In the genomic region with DNA sequence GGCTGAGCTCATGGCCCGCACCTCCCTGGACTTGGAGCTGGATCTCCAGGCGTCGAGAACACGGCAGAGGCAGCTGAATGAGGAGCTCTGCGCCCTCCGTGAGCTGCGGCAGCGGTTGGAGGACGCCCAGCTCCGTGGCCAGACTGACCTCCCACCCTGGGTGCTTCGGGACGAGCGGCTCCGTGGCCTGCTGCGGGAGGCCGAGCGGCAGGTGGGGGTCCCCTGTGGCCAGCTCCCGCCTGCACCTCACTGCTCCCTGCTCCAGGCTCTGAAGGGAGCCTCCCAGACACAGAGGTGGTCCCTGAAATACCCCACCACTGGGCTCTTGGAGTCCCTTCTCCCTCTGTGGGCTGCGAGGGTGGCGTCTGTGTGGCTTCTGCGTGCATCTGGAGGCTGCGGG, we compare ENCODE assay signal across 6 cellular contexts.
"Had no signal": no experiment of that assay in that cellular context is flagged by ENCODE, and none has a peak within 500 bp of the region (broad histone marks: within the 10 kb centered on the region; RNA-seq: fewer than 3 reads in every experiment).

No MANE protein-coding gene starts in this region.

- H3K27ac ChIP-seq: HL-60 had no signal

- H3K4me1 Mint-ChIP-seq: GM23338, H9 had no signal

- H3K27me3 Mint-ChIP-seq: IgD-negative memory B cell had no signal

- DNase-seq: H9, HCEC 1CT had no signal

- H3K9me3 Mint-ChIP-seq: GM23338, IgD-negative memory B cell had no signal

- H3K27ac Mint-ChIP-seq: GM23338, H9, IgD-negative memory B cell had no signal

- ATAC-seq: GM23338, HepG2 had no signal

- H3K4me3 Mint-ChIP-seq: GM23338, H9, IgD-negative memory B cell had no signal

- H3K36me3 Mint-ChIP-seq: IgD-negative memory B cell had no signal

- H3K4me3 ChIP-seq: GM23338 had no signal
